18 cellular contexts compared by ENCODE assay signal in genomic region chr16:64339052-64339770, GRCh38.
DNase-seq lines count a peak whose midpoint lies in the region; TF ChIP-seq lines count a peak whose summit lies in the region.
"Had no signal": no experiment of that assay in that cellular context is flagged by ENCODE, and none has a peak within 500 bp of the region (broad histone marks: within the 10 kb centered on the region; RNA-seq: fewer than 3 reads in every experiment).

No MANE protein-coding gene starts in this region.

- no peak for TF ChIP-seq CTCF in fibroblast of pulmonary artery (IDR thresholded peaks at IDR 0.05; ENCODE audit: low read length, missing control alignments)
- no peak for TF ChIP-seq CTCF in coronary artery (IDR thresholded peaks at IDR 0.05)

- DNase-seq in GM04503 (ENCODE audit: low read depth) (peak; percentile 74), RPMI7951 (ENCODE audit: low read depth) (peak; percentile 57), fibroblast of pulmonary artery (ENCODE audit: low read depth) (peak; percentile 26), stromal cell of bone marrow (ENCODE audit: low read depth) (peak; percentile 69), NCI-H748 (lab: John Stamatoyannopoulos, UW; ENCODE audit: unreplicated experiment) (no peak), coronary artery (ENCODE audit: low spot score) (no peak), 8988T (no peak)
- DNase-seq: activated B cell treated with CpG ODN at 0.5 μM for 24 hours; amniotic stem cell; CD4-positive, alpha-beta T cell; DMS79 treated with DMSO at 0.1 percent for 48 hours; heart left ventricle; Kasumi-1; mucosa of descending colon; NCI-H1436; stimulated activated CD4-positive, alpha-beta T cell treated with anti-CD3 and anti-CD28 coated beads, Interleukin-4, amount 100 ng/mL, for 24 hours; testis had no signal

- no peak overlapping the region for H3K27ac ChIP-seq in coronary artery
- H3K27ac ChIP-seq: heart left ventricle, neutrophil, testis had no signal

- no peak overlapping the region for H3K4me3 ChIP-seq in fibroblast of pulmonary artery (replicated peaks; ENCODE audit: low read depth, low read length)
- no peak overlapping the region for H3K4me3 ChIP-seq in coronary artery
- H3K4me3 ChIP-seq: heart left ventricle, mucosa of descending colon, testis had no signal

Comparison
In these comparisons a context has a peak if more than half of its experiments do, and no peak if none do; other contexts are left out.
1. DNase-seq: peak in GM04503 (single experiment), RPMI7951 (single experiment), fibroblast of pulmonary artery (single experiment) and stromal cell of bone marrow (single experiment); none in NCI-H748 (single experiment), coronary artery (single experiment) and 8988T (single experiment).